ENCODE assay signal across 8 cellular contexts in the genomic region with DNA sequence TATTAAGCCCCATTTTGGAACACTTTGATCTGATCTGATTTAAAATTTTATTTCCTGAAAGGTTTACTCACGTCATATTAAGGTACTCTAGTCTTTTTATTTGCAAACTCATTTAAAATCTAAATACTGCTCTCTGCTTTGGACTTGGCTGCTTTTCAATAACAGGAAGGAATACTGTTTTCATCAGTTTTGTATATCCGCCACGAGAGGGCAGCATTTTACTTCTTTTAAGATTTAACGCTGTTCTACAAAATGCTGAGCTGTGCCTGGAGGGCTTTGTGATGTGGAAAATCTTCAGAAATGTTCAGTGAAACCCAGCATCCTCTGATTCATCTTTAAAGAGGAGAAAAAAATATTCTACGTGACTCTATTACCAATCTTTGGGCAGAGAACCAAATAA. TPM values are rescaled to one million over a fixed set of nuclear protein-coding genes. Genes with fewer than 3 reads are reported as not detected.
DNase-seq lines count a peak whose midpoint lies in the region; ATAC-seq and TF ChIP-seq lines count a peak whose summit lies in the region.

No MANE protein-coding gene starts in this region.

- peaks cover 0 to 2% of the 10 kb centered on the region in 2 donors for H3K4me1 Mint-ChIP-seq in effector memory CD8-positive, alpha-beta T cell (ENCODE audit: low read depth in 2 of 2)

- intact Hi-C loops in vagina (cut with DNase I), result no loop called here

- H3K27me3 ChIP-seq in vagina, result no peaks in the 10 kb centered on the region

- H3K4me3 Mint-ChIP-seq in effector memory CD8-positive, alpha-beta T cell, result no peak overlapping the region

- peaks cover 19% of the 10 kb centered on the region for H3K4me1 ChIP-seq in vagina

- no peaks in the 10 kb centered on the region for H3K9me3 Mint-ChIP-seq in effector memory CD8-positive, alpha-beta T cell

- no peak overlapping the region for H3K4me3 ChIP-seq in vagina

- H3K9me3 ChIP-seq in vagina, result no peaks in the 10 kb centered on the region

- no peaks in the 10 kb centered on the region for H3K27me3 Mint-ChIP-seq in effector memory CD8-positive, alpha-beta T cell

- ATAC-seq in GM18502 (IDR thresholded peaks at IDR 0.05; ENCODE audit: poor library complexity, unreplicated experiment) (peak; percentile 76), HG02885 (IDR thresholded peaks at IDR 0.05; ENCODE audit: poor library complexity, unreplicated experiment) (peak; percentile 79)
- ATAC-seq in effector memory CD8-positive, alpha-beta T cell (replicated peaks), result peak; percentile 61

- no peak overlapping the region for H3K27ac ChIP-seq in vagina

- H3K36me3 ChIP-seq in vagina, result no peaks in the 10 kb centered on the region

- DNase-seq in AML-193 (lab: John Stamatoyannopoulos, UW) (peak; percentile 50 to 64), NCI-H1694 (lab: John Stamatoyannopoulos, UW) (peak; percentile 74), T1000 (lab: John Stamatoyannopoulos, UW) (peak; percentile 45), myocyte (ENCODE audit: low read depth) (peak; percentile 87), vagina (ENCODE audit: extremely low spot score in 2 of 2) (no peak)
- DNase-seq in effector memory CD8-positive, alpha-beta T cell, result peak; percentile 10 to 16 (median 16)

- no peak overlapping the region for H3K27ac Mint-ChIP-seq in effector memory CD8-positive, alpha-beta T cell

- no peaks in the 10 kb centered on the region for H3K36me3 Mint-ChIP-seq in effector memory CD8-positive, alpha-beta T cell (ENCODE audit: insufficient read depth)

- peak in 2 of 3 experiments; percentile 25 to 42 for TF ChIP-seq CTCF in vagina (IDR thresholded peaks at IDR 0.05)

- TF ChIP-seq POLR2A in vagina (IDR thresholded peaks at IDR 0.05), result no peak

RNA-seq across cellular contexts. Expression of a gene that starts 37.5 kb away (rescaled TPM):
- 0.19 TPM in 1 of 2 replicates, not detected in the other for total RNA-seq in myocyte
- polyA plus RNA-seq in myocyte (2012), result 0.08 TPM
- total RNA-seq in vagina, result 2.2 TPM

Comparison
In these comparisons a context has a peak if more than half of its experiments do, and no peak if none do; other contexts are left out.
1. DNase-seq: peak in AML-193 (2 of 2), NCI-H1694 (single experiment), T1000 (single experiment), effector memory CD8-positive, alpha-beta T cell (3 of 3) and myocyte (single experiment); none in vagina (0 of 2).
2. Peak in every context shown above with its lines, with median percentiles within 50 percentile points of each other: ATAC-seq.